In the genomic region with DNA sequence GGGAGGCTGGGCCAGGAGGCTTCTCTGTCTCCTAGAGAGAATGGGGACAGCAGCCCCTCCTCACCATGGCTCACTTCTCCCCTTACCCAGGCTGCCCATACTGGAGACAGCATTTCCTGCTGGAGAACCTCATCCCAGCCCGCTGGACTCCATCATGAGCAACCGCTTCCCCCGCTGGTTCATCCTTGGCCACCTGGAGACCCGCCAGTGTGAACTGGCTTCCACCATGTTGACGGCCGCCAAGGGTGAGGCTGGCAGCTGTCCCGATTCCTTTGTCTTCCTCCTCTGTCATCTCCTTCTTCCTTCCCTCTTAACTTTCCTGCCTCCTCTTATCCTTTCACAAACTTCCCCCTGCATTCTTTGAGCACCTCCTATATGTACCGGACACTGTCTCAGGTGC, we compare ENCODE assay signal across 24 cellular contexts. TPM values are rescaled to one million over a fixed set of nuclear protein-coding genes. Genes with fewer than 3 reads are reported as not detected.
DNase-seq lines count a peak whose midpoint lies in the region; ATAC-seq and TF ChIP-seq lines count a peak whose summit lies in the region.
"Had no signal": no experiment of that assay in that cellular context is flagged by ENCODE, and none has a peak within 500 bp of the region (broad histone marks: within the 10 kb centered on the region; RNA-seq: fewer than 3 reads in every experiment).

No MANE protein-coding gene starts in this region.

- peak overlapping the region; percentile 46 for H3K27ac Mint-ChIP-seq in activated CD4-positive, alpha-beta T cell treated with anti-CD3 and anti-CD28 coated beads, Interleukin-2, amount 10 ng/mL, durations not matched to agents 7 days and 5 days
- H3K27ac Mint-ChIP-seq in type B pancreatic cell, result peak overlapping the region; percentile 21
- no peak overlapping the region; the same call in 1 of the 2 replicates for H3K27ac Mint-ChIP-seq in HFFc6
- H3K27ac Mint-ChIP-seq: activated CD4-positive, alpha-beta T cell treated with anti-CD3 and anti-CD28 coated beads for 36 hours; neural progenitor cell had no signal

- ATAC-seq in HG03442 (IDR thresholded peaks at IDR 0.05; ENCODE audit: unreplicated experiment), result no peak
- no peak for ATAC-seq in lower lobe of right lung
- ATAC-seq: activated CD4-positive, alpha-beta T cell treated with anti-CD3 and anti-CD28 coated beads for 36 hours; GM12878; mucosa of descending colon had no signal

- peak overlapping the region; percentile 32 to 43 for H3K27ac ChIP-seq in coronary artery
- no peak overlapping the region for H3K27ac ChIP-seq in mesenchymal stem cell (ENCODE audit: low read length, poor library complexity, severe bottlenecking)
- no peak overlapping the region for H3K27ac ChIP-seq in lower lobe of right lung
- H3K27ac ChIP-seq: neural progenitor cell, prostate gland had no signal

- H2BK12ac ChIP-seq in mesenchymal stem cell (ENCODE audit: low read length in 2 of 2), result no peak overlapping the region

- H2BK5ac ChIP-seq in mesenchymal stem cell (ENCODE audit: low read depth, low read length, poor library complexity, severe bottlenecking), result no peak overlapping the region

- no peak overlapping the region for H3K4me2 ChIP-seq in mesenchymal stem cell (ENCODE audit: low read length, poor library complexity, severe bottlenecking)
- H3K4me2 ChIP-seq: neural progenitor cell had no signal

- H3K4me1 Mint-ChIP-seq in activated CD4-positive, alpha-beta T cell treated with anti-CD3 and anti-CD28 coated beads, Interleukin-2, amount 10 ng/mL, durations not matched to agents 7 days and 5 days, result peaks cover 12% of the 10 kb centered on the region
- H3K4me1 Mint-ChIP-seq in type B pancreatic cell (ENCODE audit: unreplicated experiment), result no peaks in the 10 kb centered on the region
- peaks cover 25% of the 10 kb centered on the region; the same call in 1 of the 2 replicates for H3K4me1 Mint-ChIP-seq in HFFc6 (ENCODE audit: low read depth)

- no peak overlapping the region for H2AFZ ChIP-seq in mesenchymal stem cell (ENCODE audit: low read depth, low read length)
- H2AFZ ChIP-seq: neural progenitor cell had no signal

- H3K36me3 ChIP-seq in mesenchymal stem cell (ENCODE audit: control insufficient read depth in 1 of 2, insufficient read depth in 2 of 2, low read depth in 1 of 2, low read length in 2 of 2) (peaks cover 50 to 56% of the 10 kb centered on the region in 2 experiments), lower lobe of right lung (peaks cover 37% of the 10 kb centered on the region)
- H3K36me3 ChIP-seq: prostate gland had no signal

- no peak overlapping the region for H3K23ac ChIP-seq in mesenchymal stem cell (ENCODE audit: low read length in 2 of 2)

- no peak for DNase-seq in activated CD4-positive, alpha-beta T cell treated with anti-CD3 and anti-CD28 coated beads, Interleukin-2, amount 10 ng/mL, durations not matched to agents 7 days and 5 days
- no peak for DNase-seq in activated CD4-positive, alpha-beta T cell treated with anti-CD3 and anti-CD28 coated beads, Interleukin-2, amount 50 U/mL, for 48 hours
- DNase-seq in coronary artery (ENCODE audit: low spot score) (no peak), mesenchymal stem cell (peak; percentile 54), type B pancreatic cell (ENCODE audit: extremely low spot score, unreplicated experiment) (no peak), lower lobe of right lung (no peak), HFFc6 (no peak)
- DNase-seq: activated CD4-positive, alpha-beta T cell treated with anti-CD3 and anti-CD28 coated beads for 36 hours; AML-193; DMS79 treated with DMSO at 0.1 percent for 48 hours; NCI-H1092 treated with DMSO at 0.1 percent for 48 hours; NCI-H1930; NCI-H226; NCI-H82; small intestine; stimulated activated naive CD4-positive, alpha-beta T cell treated with Interleukin-2 at 50 U/mL for 16 hours had no signal

- H3K9me3 ChIP-seq in mesenchymal stem cell (ENCODE audit: control insufficient read depth, low read length) (no peaks in the 10 kb centered on the region), lower lobe of right lung (no peaks in the 10 kb centered on the region)
- H3K9me3 ChIP-seq: mucosa of descending colon, prostate gland, tibial artery had no signal

- no peak overlapping the region for H3K4me3 Mint-ChIP-seq in activated CD4-positive, alpha-beta T cell treated with anti-CD3 and anti-CD28 coated beads, Interleukin-2, amount 10 ng/mL, durations not matched to agents 7 days and 5 days
- H3K4me3 Mint-ChIP-seq in type B pancreatic cell (no peak overlapping the region), HFFc6 (no peak overlapping the region)
- H3K4me3 Mint-ChIP-seq: activated CD4-positive, alpha-beta T cell treated with anti-CD3 and anti-CD28 coated beads for 36 hours; dendritic cell treated with granulocyte-macrophage colony-stimulating factor and Interleukin-4, amounts not matched to agents 40 ng/mL and 50 ng/mL, for 4 days had no signal

- H3K9ac ChIP-seq in mesenchymal stem cell (ENCODE audit: low read length), result no peak overlapping the region
- H3K9ac ChIP-seq: neural progenitor cell had no signal

- H3K4ac ChIP-seq in mesenchymal stem cell (ENCODE audit: low read depth in 1 of 2, low read length in 2 of 2), result no peak overlapping the region

- peaks cover 10% of the 10 kb centered on the region for H3K4me1 ChIP-seq in mesenchymal stem cell (ENCODE audit: control insufficient read depth, insufficient read depth, low read depth, low read length)
- peaks cover 11% of the 10 kb centered on the region for H3K4me1 ChIP-seq in lower lobe of right lung
- H3K4me1 ChIP-seq: neural progenitor cell, prostate gland had no signal

- intact Hi-C loops in lower lobe of right lung (cut with DNase I), result no loop called here

- H3K4me3 ChIP-seq in coronary artery (no peak overlapping the region), mesenchymal stem cell (ENCODE audit: insufficient read depth in 1 of 2, low read depth in 1 of 2, low read length in 2 of 2) (no peak overlapping the region), lower lobe of right lung (no peak overlapping the region)
- H3K4me3 ChIP-seq: GM12878, mucosa of descending colon, neural progenitor cell, prostate gland, tibial artery had no signal

- H3K79me1 ChIP-seq in mesenchymal stem cell (replicated peaks; ENCODE audit: low read length, poor library complexity, severe bottlenecking), result peaks cover 14% of the 10 kb centered on the region

- no peak overlapping the region for H4K91ac ChIP-seq in mesenchymal stem cell (ENCODE audit: low read length)

- CTCF ChIA-PET in activated CD4-positive, alpha-beta T cell treated with anti-CD3 and anti-CD28 coated beads, Interleukin-2, amount 10 ng/mL, durations not matched to agents 7 days and 5 days (lab: Charles Lee), result interaction anchor here (0.6 to 1.8 kb wide), 3 partner anchors 8 to 233 kb away, joined by 3 to 5 read pairs (median 3); no protein-coding TSS in a partner anchor

- H4K8ac ChIP-seq in mesenchymal stem cell (ENCODE audit: low read length), result no peak overlapping the region

- no peaks in the 10 kb centered on the region for H3K27me3 Mint-ChIP-seq in activated CD4-positive, alpha-beta T cell treated with anti-CD3 and anti-CD28 coated beads, Interleukin-2, amount 10 ng/mL, durations not matched to agents 7 days and 5 days
- H3K27me3 Mint-ChIP-seq in type B pancreatic cell (no peaks in the 10 kb centered on the region), HFFc6 (ENCODE audit: insufficient read depth) (peaks cover 17% of the 10 kb centered on the region)
- H3K27me3 Mint-ChIP-seq: activated CD4-positive, alpha-beta T cell treated with anti-CD3 and anti-CD28 coated beads for 36 hours; dendritic cell treated with granulocyte-macrophage colony-stimulating factor and Interleukin-4, amounts not matched to agents 40 ng/mL and 50 ng/mL, for 4 days had no signal

- WGBS in mesenchymal stem cell, result 97% methylated on average over 8 of the region's 8 CpGs

- no peaks in the 10 kb centered on the region for H3K9me3 Mint-ChIP-seq in activated CD4-positive, alpha-beta T cell treated with anti-CD3 and anti-CD28 coated beads, Interleukin-2, amount 10 ng/mL, durations not matched to agents 7 days and 5 days
- H3K9me3 Mint-ChIP-seq in type B pancreatic cell (no peaks in the 10 kb centered on the region), HFFc6 (no peaks in the 10 kb centered on the region)
- H3K9me3 Mint-ChIP-seq: dendritic cell treated with granulocyte-macrophage colony-stimulating factor and Interleukin-4, amounts not matched to agents 40 ng/mL and 50 ng/mL, for 4 days; neural progenitor cell had no signal

- TF ChIP-seq CTCF in coronary artery (IDR thresholded peaks at IDR 0.05) (no peak), type B pancreatic cell (conservative IDR thresholded peaks at IDR 0.05) (no peak), lower lobe of right lung (IDR thresholded peaks at IDR 0.05) (no peak), HFFc6 (IDR thresholded peaks at IDR 0.05) (no peak)

- no peak overlapping the region for H3K14ac ChIP-seq in mesenchymal stem cell (ENCODE audit: low read length in 2 of 2)

- POLR2A ChIA-PET in activated CD4-positive, alpha-beta T cell treated with anti-CD3 and anti-CD28 coated beads, Interleukin-2, amount 10 ng/mL, durations not matched to agents 7 days and 5 days (lab: Charles Lee), result no interaction called here

- H2BK15ac ChIP-seq in mesenchymal stem cell (ENCODE audit: low read depth, poor library complexity, severe bottlenecking), result no peak overlapping the region

- H3K27me3 ChIP-seq in mesenchymal stem cell (ENCODE audit: control insufficient read depth in 1 of 2, insufficient read depth in 1 of 2, low read length in 2 of 2) (no peaks in the 10 kb centered on the region), lower lobe of right lung (ENCODE audit: low read depth) (no peaks in the 10 kb centered on the region)
- H3K27me3 ChIP-seq: neural progenitor cell, tibial artery had no signal

- no peak overlapping the region for H2AK5ac ChIP-seq in mesenchymal stem cell (ENCODE audit: low read length, severe bottlenecking)

- no peak overlapping the region for H3K18ac ChIP-seq in mesenchymal stem cell (ENCODE audit: low read depth in 1 of 2, low read length in 2 of 2)

- H3K36me3 Mint-ChIP-seq in activated CD4-positive, alpha-beta T cell treated with anti-CD3 and anti-CD28 coated beads, Interleukin-2, amount 10 ng/mL, durations not matched to agents 7 days and 5 days (ENCODE audit: low read depth), result peaks cover 15% of the 10 kb centered on the region
- H3K36me3 Mint-ChIP-seq in type B pancreatic cell (peaks cover 10% of the 10 kb centered on the region), HFFc6 (ENCODE audit: low read depth) (peaks cover 24% of the 10 kb centered on the region)

- no peak overlapping the region for H2BK120ac ChIP-seq in mesenchymal stem cell (ENCODE audit: low read depth, low read length)

RNA-seq across cellular contexts. Expression of a gene that starts 28.0 kb away (rescaled TPM):
- total RNA-seq in activated CD4-positive, alpha-beta T cell treated with anti-CD3 and anti-CD28 coated beads, Interleukin-2, amount 10 ng/mL, durations not matched to agents 7 days and 5 days, result 1 to 10 TPM; 6.0 to 6.2 TPM
- polyA plus RNA-seq in mesenchymal stem cell (2013, experiment 1 of 2), result 6.3 TPM
- 6.2 TPM for polyA plus RNA-seq in mesenchymal stem cell (2013, experiment 2 of 2)
- total RNA-seq in type B pancreatic cell (ENCODE audit: low replicate concordance) (15.0 and 15.7 TPM in 2 replicates), lower lobe of right lung (7.4 TPM)
- 1 to 10 TPM; 5.0 to 6.0 (median 5.2) TPM for total RNA-seq in HFFc6 (2021; fragmentation: NEBNext Ultra II Directional; extraction: Animal tissue kit (Norgen Biotek cat#: 25700))

RNA-seq across cellular contexts. Expression of a gene that starts 49.0 kb away (rescaled TPM):
- total RNA-seq in activated CD4-positive, alpha-beta T cell treated with anti-CD3 and anti-CD28 coated beads, Interleukin-2, amount 10 ng/mL, durations not matched to agents 7 days and 5 days, result 10 to 100 TPM; 91.3 to 92.5 TPM
- polyA plus RNA-seq in mesenchymal stem cell (2013, experiment 1 of 2), result 327 TPM
- polyA plus RNA-seq in mesenchymal stem cell (2013, experiment 2 of 2), result 323 TPM
- total RNA-seq in type B pancreatic cell (ENCODE audit: low replicate concordance) (89.8 and 101 TPM in 2 replicates), lower lobe of right lung (68.0 TPM)
- 100 to 1,000 TPM; 123 to 204 (median 172) TPM for total RNA-seq in HFFc6 (2021; fragmentation: NEBNext Ultra II Directional; extraction: Animal tissue kit (Norgen Biotek cat#: 25700))

RNA-seq across cellular contexts. Expression of a gene that starts 53.7 kb away (rescaled TPM):
- under 1 TPM in 1 of 2 experiments, not detected in 1; 0.48 TPM for total RNA-seq in activated CD4-positive, alpha-beta T cell treated with anti-CD3 and anti-CD28 coated beads, Interleukin-2, amount 10 ng/mL, durations not matched to agents 7 days and 5 days
- polyA plus RNA-seq in mesenchymal stem cell (2013, experiment 1 of 2), result 1.4 TPM
- polyA plus RNA-seq in mesenchymal stem cell (2013, experiment 2 of 2), result 3.1 TPM
- total RNA-seq in type B pancreatic cell (ENCODE audit: low replicate concordance), result 0.69 and 2.8 TPM in 2 replicates
- 0.68 TPM for total RNA-seq in lower lobe of right lung
- total RNA-seq in HFFc6 (2021; fragmentation: NEBNext Ultra II Directional; extraction: Animal tissue kit (Norgen Biotek cat#: 25700)), result 1 to 10 TPM in 5 of 6 experiments, under 1 TPM in 1; 0.91 to 1.7 (median 1.4) TPM
- total RNA-seq: A172 had no signal

RNA-seq across cellular contexts. Expression of a gene that starts 58.9 kb away (rescaled TPM):
- 10 to 100 TPM; 46.2 to 46.6 TPM for total RNA-seq in activated CD4-positive, alpha-beta T cell treated with anti-CD3 and anti-CD28 coated beads, Interleukin-2, amount 10 ng/mL, durations not matched to agents 7 days and 5 days
- 26.1 TPM for polyA plus RNA-seq in mesenchymal stem cell (2013, experiment 1 of 2)
- 24.1 TPM for polyA plus RNA-seq in mesenchymal stem cell (2013, experiment 2 of 2)
- 24.0 and 27.7 TPM in 2 replicates for total RNA-seq in type B pancreatic cell (ENCODE audit: low replicate concordance)
- 30.4 TPM for total RNA-seq in lower lobe of right lung
- 10 to 100 TPM; 31.3 to 34.7 (median 31.8) TPM for total RNA-seq in HFFc6 (2021; fragmentation: NEBNext Ultra II Directional; extraction: Animal tissue kit (Norgen Biotek cat#: 25700))

Comparison
In these comparisons a context has a peak if more than half of its experiments do, and no peak if none do; other contexts are left out.
1. H3K27ac ChIP-seq: peak in coronary artery (2 of 2); none in mesenchymal stem cell (single experiment) and lower lobe of right lung (single experiment).